1 cellular context compared by ENCODE assay signal in the genomic region with DNA sequence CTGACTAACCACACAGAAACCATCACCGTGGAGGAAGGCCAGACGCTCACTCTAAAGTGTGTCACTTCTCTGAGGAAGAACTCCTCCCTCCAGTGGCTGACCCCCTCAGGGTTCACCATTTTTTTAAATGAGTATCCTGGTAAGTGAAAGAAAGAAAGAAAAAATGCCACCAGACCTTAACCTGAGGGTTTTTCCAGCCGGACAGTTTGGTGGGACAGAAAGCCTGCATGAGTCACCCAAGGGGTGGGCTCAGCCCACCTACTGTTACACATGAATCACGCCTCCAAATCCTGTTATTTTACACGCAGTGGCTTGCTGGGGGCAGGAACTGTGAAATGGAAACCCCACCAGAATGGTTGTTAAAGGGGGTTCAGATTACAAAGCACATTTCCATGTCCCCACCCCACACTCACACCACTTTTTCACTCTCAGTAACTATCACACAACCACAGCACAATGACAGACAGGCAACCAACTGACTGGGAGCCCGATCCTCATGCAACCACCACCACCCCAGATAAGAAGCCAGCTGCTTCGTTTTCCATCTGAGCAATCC.
TF ChIP-seq lines count a peak whose summit lies in the region.

No MANE protein-coding gene starts in this region.

TF ChIP-seq in HCT116, 20 proteins besides CTCF, POLR2A, EP300 and RAD21 (continued from another document):
- TF ChIP-seq, protein P1, sequence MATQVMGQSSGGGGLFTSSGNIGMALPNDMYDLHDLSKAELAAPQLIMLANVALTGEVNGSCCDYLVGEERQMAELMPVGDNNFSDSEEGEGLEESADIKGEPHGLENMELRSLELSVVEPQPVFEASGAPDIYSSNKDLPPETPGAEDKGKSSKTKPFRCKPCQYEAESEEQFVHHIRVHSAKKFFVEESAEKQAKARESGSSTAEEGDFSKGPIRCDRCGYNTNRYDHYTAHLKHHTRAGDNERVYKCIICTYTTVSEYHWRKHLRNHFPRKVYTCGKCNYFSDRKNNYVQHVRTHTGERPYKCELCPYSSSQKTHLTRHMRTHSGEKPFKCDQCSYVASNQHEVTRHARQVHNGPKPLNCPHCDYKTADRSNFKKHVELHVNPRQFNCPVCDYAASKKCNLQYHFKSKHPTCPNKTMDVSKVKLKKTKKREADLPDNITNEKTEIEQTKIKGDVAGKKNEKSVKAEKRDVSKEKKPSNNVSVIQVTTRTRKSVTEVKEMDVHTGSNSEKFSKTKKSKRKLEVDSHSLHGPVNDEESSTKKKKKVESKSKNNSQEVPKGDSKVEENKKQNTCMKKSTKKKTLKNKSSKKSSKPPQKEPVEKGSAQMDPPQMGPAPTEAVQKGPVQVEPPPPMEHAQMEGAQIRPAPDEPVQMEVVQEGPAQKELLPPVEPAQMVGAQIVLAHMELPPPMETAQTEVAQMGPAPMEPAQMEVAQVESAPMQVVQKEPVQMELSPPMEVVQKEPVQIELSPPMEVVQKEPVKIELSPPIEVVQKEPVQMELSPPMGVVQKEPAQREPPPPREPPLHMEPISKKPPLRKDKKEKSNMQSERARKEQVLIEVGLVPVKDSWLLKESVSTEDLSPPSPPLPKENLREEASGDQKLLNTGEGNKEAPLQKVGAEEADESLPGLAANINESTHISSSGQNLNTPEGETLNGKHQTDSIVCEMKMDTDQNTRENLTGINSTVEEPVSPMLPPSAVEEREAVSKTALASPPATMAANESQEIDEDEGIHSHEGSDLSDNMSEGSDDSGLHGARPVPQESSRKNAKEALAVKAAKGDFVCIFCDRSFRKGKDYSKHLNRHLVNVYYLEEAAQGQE (IDR thresholded peaks at IDR 0.05; ENCODE audit: low read depth): no peak
- TF ChIP-seq, protein P2, sequence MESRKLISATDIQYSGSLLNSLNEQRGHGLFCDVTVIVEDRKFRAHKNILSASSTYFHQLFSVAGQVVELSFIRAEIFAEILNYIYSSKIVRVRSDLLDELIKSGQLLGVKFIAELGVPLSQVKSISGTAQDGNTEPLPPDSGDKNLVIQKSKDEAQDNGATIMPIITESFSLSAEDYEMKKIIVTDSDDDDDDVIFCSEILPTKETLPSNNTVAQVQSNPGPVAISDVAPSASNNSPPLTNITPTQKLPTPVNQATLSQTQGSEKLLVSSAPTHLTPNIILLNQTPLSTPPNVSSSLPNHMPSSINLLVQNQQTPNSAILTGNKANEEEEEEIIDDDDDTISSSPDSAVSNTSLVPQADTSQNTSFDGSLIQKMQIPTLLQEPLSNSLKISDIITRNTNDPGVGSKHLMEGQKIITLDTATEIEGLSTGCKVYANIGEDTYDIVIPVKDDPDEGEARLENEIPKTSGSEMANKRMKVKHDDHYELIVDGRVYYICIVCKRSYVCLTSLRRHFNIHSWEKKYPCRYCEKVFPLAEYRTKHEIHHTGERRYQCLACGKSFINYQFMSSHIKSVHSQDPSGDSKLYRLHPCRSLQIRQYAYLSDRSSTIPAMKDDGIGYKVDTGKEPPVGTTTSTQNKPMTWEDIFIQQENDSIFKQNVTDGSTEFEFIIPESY (IDR thresholded peaks at IDR 0.05; ENCODE audit: extremely low read depth, insufficient replicate concordance, low read length): no peak
- TF ChIP-seq EZH2 (IDR thresholded peaks at IDR 0.05): no peak
- TF ChIP-seq ZNF274 (IDR thresholded peaks at IDR 0.05; ENCODE audit: low read depth, low read length): no peak
- TF ChIP-seq JUND (IDR thresholded peaks at IDR 0.05): no peak
- TF ChIP-seq POLR2AphosphoS5 (IDR thresholded peaks at IDR 0.05; ENCODE audit: low read depth, low read length): no peak
- no peak for TF ChIP-seq SP1 (IDR thresholded peaks at IDR 0.05; ENCODE audit: low read depth)
- no peak for TF ChIP-seq SRF (IDR thresholded peaks at IDR 0.05; ENCODE audit: low read depth)
